Comparison of ENCODE assay signal across 1 cellular context in genomic region chr12:118029166-118029565, GRCh38.
TF ChIP-seq lines count a peak whose summit lies in the region.

No MANE protein-coding gene starts in this region.

TF ChIP-seq in H1, 55 proteins besides CTCF, POLR2A, EP300 and RAD21:
- 0 out of 2 replicates have a peak, but pooled peaks have one; percentile 31 for TF ChIP-seq POLR2AphosphoS5 (IDR thresholded peaks at IDR 0.05; ENCODE audit: low read depth, low read length)
- no peak for TF ChIP-seq POU5F1 (IDR thresholded peaks at IDR 0.05; ENCODE audit: low read depth, low read length)
TF ChIP-seq in H1: peak in this region for 1.
